1 cellular context compared by ENCODE assay signal in genomic region chr4:124712417-124713212, GRCh38.
TF ChIP-seq lines count a peak whose summit lies in the region.

Gene ANKRD50 (minus strand): TSS chr4:124712732. CDS start chr4:124710511, 2,221 bp downstream.

TF ChIP-seq in HCT116, 20 proteins besides CTCF, POLR2A, EP300 and RAD21 (continued from another document):
- TF ChIP-seq MAX (IDR thresholded peaks at IDR 0.05) (no peak), JUND (IDR thresholded peaks at IDR 0.05) (no peak), SRF (IDR thresholded peaks at IDR 0.05; ENCODE audit: low read depth) (no peak), ZFX (IDR thresholded peaks at IDR 0.05) (no peak; the same call in 1 of the 2 replicates), TCF7L2 (IDR thresholded peaks at IDR 0.05; ENCODE audit: borderline replicate concordance, extremely low read depth, insufficient read depth, insufficient read length) (peak; percentile 80), POLR2AphosphoS5 (IDR thresholded peaks at IDR 0.05; ENCODE audit: low read depth, low read length) (peak; percentile 86), ATF3 (IDR thresholded peaks at IDR 0.05) (no peak), CBX3 (IDR thresholded peaks at IDR 0.05; ENCODE audit: low read depth) (0 out of 2 replicates have a peak, but pooled peaks have one; percentile 39), EGR1 (IDR thresholded peaks at IDR 0.05; ENCODE audit: low read depth) (peak; percentile 67; the same call in 1 of the 2 replicates)
